Comparison of ENCODE assay signal across 8 cellular contexts in the genomic region with DNA sequence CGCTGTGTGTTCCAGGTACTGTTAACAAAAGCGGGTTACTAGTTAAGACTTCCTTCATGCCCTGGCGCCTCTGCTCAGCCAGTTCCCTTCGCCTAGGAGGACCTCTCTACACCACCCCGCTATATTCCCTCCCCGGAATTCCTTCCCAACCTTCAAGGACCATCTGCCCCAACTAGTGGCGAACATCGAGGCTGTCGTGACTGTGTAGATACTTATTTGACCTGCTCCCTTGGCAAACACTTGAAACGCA. TPM values are rescaled to one million over a fixed set of nuclear protein-coding genes. Genes with fewer than 3 reads are reported as not detected.
A peak's percentile ranks its signal among the peaks of the same experiment; 100 is the strongest.
DNase-seq lines count a peak whose midpoint lies in the region; ATAC-seq and TF ChIP-seq lines count a peak whose summit lies in the region.

No MANE protein-coding gene starts in this region.

- DNase-seq in T-helper 1 cell, result no peak
- no peak for DNase-seq in H9
- peak; percentile 60 for DNase-seq in NCI-H1694 (lab: John Stamatoyannopoulos, UW)
- no peak for DNase-seq in choroid plexus epithelial cell (ENCODE audit: low read depth)
- no peak for DNase-seq in mesendoderm
- DNase-seq in uterus, result no peak

- H3K4me1 Mint-ChIP-seq in T-helper 1 cell treated with Interleukin-12 subunit alpha and Interleukin-12 subunit beta and Interleukin-4 antibody, amounts not matched to agents 30 μg/mL and 1 μg/mL, for 36 hours (ENCODE audit: low read depth), result peaks cover 24% of the 10 kb centered on the region
- peaks cover 6 to 18% of the 10 kb centered on the region in 2 experiments for H3K4me1 Mint-ChIP-seq in H9

- no peak overlapping the region for H4K91ac ChIP-seq in H9 (ENCODE audit: insufficient read length, low read depth, low read length)

- no CpG with 5 or more reads among the region's 10 CpGs for WGBS in H9 (ENCODE audit: extremely low coverage, insufficient read length, low lambda C conversion rate)
- no CpG with 5 or more reads among the region's 10 CpGs for WGBS in mesendoderm (ENCODE audit: extremely low coverage, insufficient coverage, low lambda C conversion rate)

- no peak overlapping the region for H2BK20ac ChIP-seq in H9 (ENCODE audit: low read depth, low read length, poor library complexity, severe bottlenecking)

- TF ChIP-seq CTCF in H9 (conservative IDR thresholded peaks at IDR 0.05), result no peak
- peak; percentile 24 for TF ChIP-seq CTCF in choroid plexus epithelial cell (conservative IDR thresholded peaks at IDR 0.05; ENCODE audit: low read depth, low read length)
- TF ChIP-seq CTCF in uterus (IDR thresholded peaks at IDR 0.05), result no peak

- no peak overlapping the region for H3K23ac ChIP-seq in H9 (ENCODE audit: insufficient read length, low read depth, low read length)
- H3K23ac ChIP-seq in mesendoderm (ENCODE audit: low read length), result peak overlapping the region; percentile 82

- H4K8ac ChIP-seq in H9 (replicated peaks; ENCODE audit: insufficient read length, low read depth, low read length) (no peak overlapping the region), mesendoderm (ENCODE audit: low read depth, low read length) (no peak overlapping the region)

- H3K79me2 ChIP-seq in H9 (ENCODE audit: insufficient read depth, low read length) (0 out of 2 replicates have a peak, but pooled peaks cover 3% of the 10 kb centered on the region), mesendoderm (ENCODE audit: control insufficient read depth, insufficient read depth, low read length) (peaks cover 7% of the 10 kb centered on the region)

- H4K5ac ChIP-seq in H9 (ENCODE audit: insufficient read length, low read depth, low read length) (no peak overlapping the region), mesendoderm (ENCODE audit: low read length) (no peak overlapping the region)

- H3K27ac ChIP-seq in H9 (ENCODE audit: insufficient read length, low read depth, low read length) (peak overlapping the region; percentile 88), mesendoderm (ENCODE audit: low read depth, low read length) (peak overlapping the region; percentile 84), uterus (peak overlapping the region; percentile 96 to 99)

- no peak overlapping the region for H2BK120ac ChIP-seq in H9 (ENCODE audit: low read depth, low read length, poor library complexity, severe bottlenecking)
- H2BK120ac ChIP-seq in mesendoderm (ENCODE audit: low read depth, low read length), result no peak overlapping the region

- no peaks in the 10 kb centered on the region for H4K20me1 ChIP-seq in H9 (ENCODE audit: control insufficient read depth, insufficient read depth, insufficient read length)

- no peak overlapping the region for H2AK5ac ChIP-seq in H9 (ENCODE audit: insufficient read length, low read length)
- H2AK5ac ChIP-seq in mesendoderm (ENCODE audit: low read length), result peak overlapping the region; percentile 64

- H2BK5ac ChIP-seq in H9 (ENCODE audit: insufficient read length, low read length) (no peak overlapping the region), mesendoderm (ENCODE audit: low read length) (peak overlapping the region; percentile 94)

- no peak overlapping the region for H2AFZ ChIP-seq in H9 (ENCODE audit: low read length)

- TF ChIP-seq POLR2A in uterus (IDR thresholded peaks at IDR 0.05), result no peak

- no peaks in the 10 kb centered on the region; the same call in 1 of the 2 replicates for H3K4me1 ChIP-seq in H9 (ENCODE audit: insufficient read depth, low read length)
- no peaks in the 10 kb centered on the region for H3K4me1 ChIP-seq in mesendoderm (ENCODE audit: control insufficient read depth, low read depth, low read length)
- no peaks in the 10 kb centered on the region for H3K4me1 ChIP-seq in uterus

- no peaks in the 10 kb centered on the region for H3K36me3 ChIP-seq in mesendoderm (ENCODE audit: control insufficient read depth, insufficient read depth, low read length)
- no peaks in the 10 kb centered on the region for H3K36me3 ChIP-seq in uterus

- peak overlapping the region; percentile 87 for H3K4me3 ChIP-seq in choroid plexus epithelial cell (ENCODE audit: low read depth, low read length)
- H3K4me3 ChIP-seq in mesendoderm (ENCODE audit: low read length), result peak overlapping the region; percentile 92
- H3K4me3 ChIP-seq in uterus, result peak overlapping the region; percentile 92 to 94

- H3K4ac ChIP-seq in H9 (ENCODE audit: low read depth, low read length), result no peak overlapping the region
- no peak overlapping the region for H3K4ac ChIP-seq in mesendoderm (ENCODE audit: low read depth, low read length)

- H3K18ac ChIP-seq in H9 (ENCODE audit: insufficient read length, low read depth, low read length) (peak overlapping the region; percentile 78), mesendoderm (ENCODE audit: low read length) (peak overlapping the region; percentile 7)

- peak overlapping the region; percentile 94 for H3K4me3 Mint-ChIP-seq in T-helper 1 cell treated with Interleukin-12 subunit alpha and Interleukin-12 subunit beta and Interleukin-4 antibody, amounts not matched to agents 30 μg/mL and 1 μg/mL, for 36 hours
- peak overlapping the region; percentile 84 to 90 for H3K4me3 Mint-ChIP-seq in H9

- no peak overlapping the region for H2BK15ac ChIP-seq in H9 (ENCODE audit: low read depth, low read length)
- no peak overlapping the region for H2BK15ac ChIP-seq in mesendoderm (replicated peaks; ENCODE audit: low read depth)

- no peak overlapping the region for H2BK12ac ChIP-seq in H9 (ENCODE audit: insufficient read length, low read depth, low read length)

- H3K4me2 ChIP-seq in H9 (ENCODE audit: insufficient read depth, insufficient read length, low read length), result peak overlapping the region; percentile 79
- peak overlapping the region; percentile 100 for H3K4me2 ChIP-seq in mesendoderm (ENCODE audit: low read length)

- H3K79me1 ChIP-seq in H9 (ENCODE audit: insufficient read depth, low read depth, low read length, poor library complexity, severe bottlenecking), result no peaks in the 10 kb centered on the region
- peaks cover 1% of the 10 kb centered on the region for H3K79me1 ChIP-seq in mesendoderm (ENCODE audit: low read length)

- H3K23me2 ChIP-seq in H9 (ENCODE audit: insufficient read length, low read depth, low read length, poor library complexity, severe bottlenecking), result peaks cover 6% of the 10 kb centered on the region

- H3K9ac ChIP-seq in H9 (ENCODE audit: extremely low read depth, insufficient read length, low read length), result peak overlapping the region; percentile 83
- H3K9ac ChIP-seq in mesendoderm (ENCODE audit: low read length), result peak overlapping the region; percentile 99

- peak overlapping the region; percentile 41; the same call in 1 of the 2 replicates for H3K14ac ChIP-seq in H9 (ENCODE audit: insufficient read depth, low read length)

- intact Hi-C loops in uterus (cut with DNase I; ENCODE audit: low total_unique reads), result no loop called here

- H3K56ac ChIP-seq in H9 (ENCODE audit: insufficient read length, low read depth, low read length), result no peak overlapping the region
- H3K56ac ChIP-seq in mesendoderm (ENCODE audit: low read length), result peak overlapping the region; percentile 99

- H3K9me3 ChIP-seq in H9 (ENCODE audit: control insufficient read depth, low read depth, low read length) (no peaks in the 10 kb centered on the region), uterus (no peaks in the 10 kb centered on the region)

- H3K27me3 ChIP-seq in H9 (ENCODE audit: insufficient read depth, low read length) (no peaks in the 10 kb centered on the region), mesendoderm (ENCODE audit: insufficient read depth, low read length, poor library complexity) (no peaks in the 10 kb centered on the region), uterus (no peaks in the 10 kb centered on the region)

- H3K27ac Mint-ChIP-seq in T-helper 1 cell treated with Interleukin-12 subunit alpha and Interleukin-12 subunit beta and Interleukin-4 antibody, amounts not matched to agents 30 μg/mL and 1 μg/mL, for 36 hours, result peak overlapping the region; percentile 99
- peak overlapping the region; percentile 96 to 99 (median 98) for H3K27ac Mint-ChIP-seq in H9

- no peak for ATAC-seq in GM21367 (IDR thresholded peaks at IDR 0.05; ENCODE audit: unreplicated experiment)

- H3K9me3 Mint-ChIP-seq in T-helper 1 cell treated with Interleukin-12 subunit alpha and Interleukin-12 subunit beta and Interleukin-4 antibody, amounts not matched to agents 30 μg/mL and 1 μg/mL, for 36 hours, result no peaks in the 10 kb centered on the region
- peaks cover 2 to 5% of the 10 kb centered on the region in 2 experiments; a peak in 1 of 5 replicates for H3K9me3 Mint-ChIP-seq in H9

- peaks cover 11% of the 10 kb centered on the region for H3K36me3 Mint-ChIP-seq in T-helper 1 cell treated with Interleukin-12 subunit alpha and Interleukin-12 subunit beta and Interleukin-4 antibody, amounts not matched to agents 30 μg/mL and 1 μg/mL, for 36 hours (ENCODE audit: low read depth)
- peaks cover 12 to 21% (median 15%) of the 10 kb centered on the region in 3 experiments for H3K36me3 Mint-ChIP-seq in H9 (ENCODE audit: insufficient read depth in 1 of 3, low read depth in 3 of 3)

- H3T11ph ChIP-seq in H9 (ENCODE audit: low read length), result no peak overlapping the region

- no peaks in the 10 kb centered on the region for H3K27me3 Mint-ChIP-seq in T-helper 1 cell treated with Interleukin-12 subunit alpha and Interleukin-12 subunit beta and Interleukin-4 antibody, amounts not matched to agents 30 μg/mL and 1 μg/mL, for 36 hours (ENCODE audit: low read depth)
- H3K27me3 Mint-ChIP-seq in H9 (ENCODE audit: low read depth), result no peaks in the 10 kb centered on the region

RNA-seq across cellular contexts. Expression of a gene that starts 0.5 kb away (rescaled TPM):
- total RNA-seq in H9 (2021), result 26.0 and 29.2 TPM in 2 replicates
- polyA plus RNA-seq in mesendoderm (2013, experiment 1 of 2), result 21.5 TPM
- 21.3 TPM for polyA plus RNA-seq in mesendoderm (2013, experiment 2 of 2)
- 10 to 100 TPM; 15.3 to 35.3 (median 30.1) TPM for total RNA-seq in uterus

RNA-seq across cellular contexts. Expression of a gene that starts 9.6 kb away (rescaled TPM):
- 89.2 and 90.0 TPM in 2 replicates for total RNA-seq in H9 (2021)
- polyA plus RNA-seq in mesendoderm (2013, experiment 1 of 2), result 99.2 TPM
- 97.1 TPM for polyA plus RNA-seq in mesendoderm (2013, experiment 2 of 2)
- 100 to 1,000 TPM in 3 of 4 donors, 10 to 100 TPM in 1; 88.7 to 147 (median 121) TPM for total RNA-seq in uterus
